In the genomic region with DNA sequence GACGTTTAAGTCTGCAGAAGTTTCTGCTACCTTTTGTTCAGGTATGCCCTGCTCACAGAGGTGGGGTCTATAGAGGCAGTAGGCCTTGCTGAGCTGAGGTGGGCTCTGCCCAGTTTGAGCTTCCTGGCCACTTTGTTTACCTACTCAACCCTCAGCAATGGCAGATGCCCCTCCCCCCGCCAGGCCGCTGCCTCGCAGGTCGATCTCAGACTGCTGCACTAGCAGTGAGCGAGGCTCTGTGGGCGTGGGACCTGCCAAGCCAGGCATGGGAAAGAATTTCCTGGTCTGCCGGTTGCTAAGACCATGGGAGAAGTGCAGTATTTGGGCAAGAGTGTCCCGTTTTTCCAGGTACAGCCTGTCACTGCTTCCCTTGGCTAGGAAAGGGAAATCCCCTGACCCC, we compare ENCODE assay signal across 1 cellular context.
TF ChIP-seq lines count a peak whose summit lies in the region.

No MANE protein-coding gene starts in this region.

TF ChIP-seq in HepG2, 621 proteins besides CTCF, POLR2A, EP300 and RAD21:
- TF ChIP-seq, protein P1, sequence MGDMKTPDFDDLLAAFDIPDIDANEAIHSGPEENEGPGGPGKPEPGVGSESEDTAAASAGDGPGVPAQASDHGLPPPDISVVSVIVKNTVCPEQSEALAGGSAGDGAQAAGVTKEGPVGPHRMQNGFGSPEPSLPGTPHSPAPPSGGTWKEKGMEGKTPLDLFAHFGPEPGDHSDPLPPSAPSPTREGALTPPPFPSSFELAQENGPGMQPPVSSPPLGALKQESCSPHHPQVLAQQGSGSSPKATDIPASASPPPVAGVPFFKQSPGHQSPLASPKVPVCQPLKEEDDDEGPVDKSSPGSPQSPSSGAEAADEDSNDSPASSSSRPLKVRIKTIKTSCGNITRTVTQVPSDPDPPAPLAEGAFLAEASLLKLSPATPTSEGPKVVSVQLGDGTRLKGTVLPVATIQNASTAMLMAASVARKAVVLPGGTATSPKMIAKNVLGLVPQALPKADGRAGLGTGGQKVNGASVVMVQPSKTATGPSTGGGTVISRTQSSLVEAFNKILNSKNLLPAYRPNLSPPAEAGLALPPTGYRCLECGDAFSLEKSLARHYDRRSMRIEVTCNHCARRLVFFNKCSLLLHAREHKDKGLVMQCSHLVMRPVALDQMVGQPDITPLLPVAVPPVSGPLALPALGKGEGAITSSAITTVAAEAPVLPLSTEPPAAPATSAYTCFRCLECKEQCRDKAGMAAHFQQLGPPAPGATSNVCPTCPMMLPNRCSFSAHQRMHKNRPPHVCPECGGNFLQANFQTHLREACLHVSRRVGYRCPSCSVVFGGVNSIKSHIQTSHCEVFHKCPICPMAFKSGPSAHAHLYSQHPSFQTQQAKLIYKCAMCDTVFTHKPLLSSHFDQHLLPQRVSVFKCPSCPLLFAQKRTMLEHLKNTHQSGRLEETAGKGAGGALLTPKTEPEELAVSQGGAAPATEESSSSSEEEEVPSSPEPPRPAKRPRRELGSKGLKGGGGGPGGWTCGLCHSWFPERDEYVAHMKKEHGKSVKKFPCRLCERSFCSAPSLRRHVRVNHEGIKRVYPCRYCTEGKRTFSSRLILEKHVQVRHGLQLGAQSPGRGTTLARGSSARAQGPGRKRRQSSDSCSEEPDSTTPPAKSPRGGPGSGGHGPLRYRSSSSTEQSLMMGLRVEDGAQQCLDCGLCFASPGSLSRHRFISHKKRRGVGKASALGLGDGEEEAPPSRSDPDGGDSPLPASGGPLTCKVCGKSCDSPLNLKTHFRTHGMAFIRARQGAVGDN (CRISPR knock-in tag; IDR thresholded peaks at IDR 0.05), result peak; percentile 33; the same call in 1 of the 2 replicates
- TF ChIP-seq, protein P2, sequence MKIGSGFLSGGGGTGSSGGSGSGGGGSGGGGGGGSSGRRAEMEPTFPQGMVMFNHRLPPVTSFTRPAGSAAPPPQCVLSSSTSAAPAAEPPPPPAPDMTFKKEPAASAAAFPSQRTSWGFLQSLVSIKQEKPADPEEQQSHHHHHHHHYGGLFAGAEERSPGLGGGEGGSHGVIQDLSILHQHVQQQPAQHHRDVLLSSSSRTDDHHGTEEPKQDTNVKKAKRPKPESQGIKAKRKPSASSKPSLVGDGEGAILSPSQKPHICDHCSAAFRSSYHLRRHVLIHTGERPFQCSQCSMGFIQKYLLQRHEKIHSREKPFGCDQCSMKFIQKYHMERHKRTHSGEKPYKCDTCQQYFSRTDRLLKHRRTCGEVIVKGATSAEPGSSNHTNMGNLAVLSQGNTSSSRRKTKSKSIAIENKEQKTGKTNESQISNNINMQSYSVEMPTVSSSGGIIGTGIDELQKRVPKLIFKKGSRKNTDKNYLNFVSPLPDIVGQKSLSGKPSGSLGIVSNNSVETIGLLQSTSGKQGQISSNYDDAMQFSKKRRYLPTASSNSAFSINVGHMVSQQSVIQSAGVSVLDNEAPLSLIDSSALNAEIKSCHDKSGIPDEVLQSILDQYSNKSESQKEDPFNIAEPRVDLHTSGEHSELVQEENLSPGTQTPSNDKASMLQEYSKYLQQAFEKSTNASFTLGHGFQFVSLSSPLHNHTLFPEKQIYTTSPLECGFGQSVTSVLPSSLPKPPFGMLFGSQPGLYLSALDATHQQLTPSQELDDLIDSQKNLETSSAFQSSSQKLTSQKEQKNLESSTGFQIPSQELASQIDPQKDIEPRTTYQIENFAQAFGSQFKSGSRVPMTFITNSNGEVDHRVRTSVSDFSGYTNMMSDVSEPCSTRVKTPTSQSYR (CRISPR knock-in tag; IDR thresholded peaks at IDR 0.05; ENCODE audit: borderline replicate concordance), result peak; percentile 83
TF ChIP-seq in HepG2: peak in this region for 2; not testable (repeated sequence) for 619.
